In the genomic region with DNA sequence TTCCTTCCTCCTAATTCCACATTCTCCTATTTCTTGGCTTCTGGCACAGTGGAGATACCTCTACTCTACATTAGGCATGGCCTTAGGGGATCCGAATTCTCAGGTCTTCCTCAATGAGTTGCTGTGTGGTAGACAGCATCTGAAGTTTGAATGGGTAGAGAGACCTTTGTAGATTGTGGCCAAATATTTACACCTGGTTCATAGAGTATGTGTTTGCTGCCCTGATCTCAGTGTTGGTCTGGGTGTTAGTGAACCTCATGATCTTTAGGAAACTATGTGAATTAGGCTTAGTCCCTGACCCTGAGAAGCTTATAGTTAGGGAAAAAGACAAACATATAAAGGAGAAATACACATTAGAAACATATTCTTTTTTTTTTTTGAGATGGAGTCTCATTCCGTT, we compare ENCODE assay signal across 12 cellular contexts.
"Had no signal": no experiment of that assay in that cellular context is flagged by ENCODE, and none has a peak within 500 bp of the region (broad histone marks: within the 10 kb centered on the region; RNA-seq: fewer than 3 reads in every experiment).

No MANE protein-coding gene starts in this region.

- H3K27me3 ChIP-seq: cardiac muscle cell, hepatocyte had no signal

- H3K9me3 Mint-ChIP-seq: stimulated activated naive CD8-positive, alpha-beta T cell treated with anti-CD3 and anti-CD28 coated beads, Interleukin-15, Interleukin-2, amounts not matched to agents 100 ng/mL and 50 ng/mL, for 24 hours had no signal

- H3K9me3 ChIP-seq: SK-N-SH had no signal

- H3K27me3 Mint-ChIP-seq: progenitor cell of endocrine pancreas; stimulated activated naive CD8-positive, alpha-beta T cell treated with anti-CD3 and anti-CD28 coated beads, Interleukin-15, Interleukin-2, amounts not matched to agents 100 ng/mL and 50 ng/mL, for 24 hours had no signal

- H3K4me3 Mint-ChIP-seq: activated CD8-positive, alpha-beta T cell treated with anti-CD3 and anti-CD28 coated beads, Interleukin-2, amount 10 ng/mL, durations not matched to agents 7 days and 5 days; stimulated activated naive CD8-positive, alpha-beta T cell treated with anti-CD3 and anti-CD28 coated beads, Interleukin-15, Interleukin-2, amounts not matched to agents 100 ng/mL and 50 ng/mL, for 24 hours had no signal

- H3K27ac ChIP-seq: cardiac muscle cell had no signal

- H3K27ac Mint-ChIP-seq: activated CD8-positive, alpha-beta T cell treated with anti-CD3 and anti-CD28 coated beads, Interleukin-2, amount 10 ng/mL, durations not matched to agents 7 days and 5 days; progenitor cell of endocrine pancreas; stimulated activated naive CD8-positive, alpha-beta T cell treated with anti-CD3 and anti-CD28 coated beads, Interleukin-15, Interleukin-2, amounts not matched to agents 100 ng/mL and 50 ng/mL, for 24 hours had no signal

- DNase-seq: activated CD4-positive, alpha-beta T cell treated with anti-CD3 and anti-CD28 coated beads for 4 hours; activated CD8-positive, alpha-beta memory T cell treated with anti-CD3 and anti-CD28 coated beads, Interleukin-2, amount 50 U/mL, for 48 hours; activated CD8-positive, alpha-beta T cell treated with anti-CD3 and anti-CD28 coated beads, Interleukin-2, amount 10 ng/mL, durations not matched to agents 7 days and 5 days; effector CD4-positive, alpha-beta T cell; SK-N-SH; stimulated activated CD4-positive, alpha-beta T cell treated with anti-CD3 and anti-CD28 coated beads, Interleukin-15, amount 100 ng/mL, for 24 hours; stimulated activated CD4-positive, alpha-beta T cell treated with anti-CD3 and anti-CD28 coated beads, Interleukin-4, amount 100 ng/mL, for 24 hours; T-helper 1 cell had no signal

- H3K36me3 ChIP-seq: cardiac muscle cell had no signal

- ATAC-seq: activated CD8-positive, alpha-beta T cell treated with anti-CD3 and anti-CD28 coated beads, Interleukin-2, amount 10 ng/mL, durations not matched to agents 7 days and 5 days had no signal

- H3K9ac ChIP-seq: SK-N-SH had no signal

- H3K4me3 ChIP-seq: cardiac muscle cell, hepatocyte had no signal
